9 cellular contexts compared by ENCODE assay signal in genomic region chr12:132030367-132031038, GRCh38.
DNase-seq lines count a peak whose midpoint lies in the region; ATAC-seq lines count a peak whose summit lies in the region.
"Had no signal": no experiment of that assay in that cellular context is flagged by ENCODE, and none has a peak within 500 bp of the region (broad histone marks: within the 10 kb centered on the region; RNA-seq: fewer than 3 reads in every experiment).

No MANE protein-coding gene starts in this region.

- DNase-seq in AG08395 (ENCODE audit: low spot score) (peak; percentile 10), SJSA1 (ENCODE audit: low read depth in 1 of 2, low spot score in 2 of 2) (peak in 1 of 2 experiments; percentile 15), fibroblast of gingiva (ENCODE audit: low read depth) (peak; percentile 51), medulla oblongata (ENCODE audit: extremely low spot score) (peak; percentile 93), NOMO-1 (lab: John Stamatoyannopoulos, UW; ENCODE audit: unreplicated experiment in 2 of 2) (no peak), NCI-H524 (lab: John Stamatoyannopoulos, UW) (no peak)
- DNase-seq: sigmoid colon had no signal

- peak overlapping the region; percentile 44 for H3K27ac ChIP-seq in SJSA1
- H3K27ac ChIP-seq: sigmoid colon had no signal

- peaks cover 99% of the 10 kb centered on the region for H3K36me3 ChIP-seq in SJSA1

- H3K4me3 ChIP-seq in SJSA1: no peak overlapping the region
- H3K4me3 ChIP-seq: sigmoid colon had no signal

- ATAC-seq in HG03432 (IDR thresholded peaks at IDR 0.05; ENCODE audit: unreplicated experiment): no peak
- no peak for ATAC-seq in HG03439 (IDR thresholded peaks at IDR 0.05; ENCODE audit: unreplicated experiment)

- peaks cover 18% of the 10 kb centered on the region for H3K4me1 ChIP-seq in SJSA1 (replicated peaks)
- H3K4me1 ChIP-seq: sigmoid colon had no signal

- H3K27me3 ChIP-seq in SJSA1 (replicated peaks): no peaks in the 10 kb centered on the region
- H3K27me3 ChIP-seq: sigmoid colon had no signal

- H3K9me3 ChIP-seq in SJSA1 (replicated peaks): no peaks in the 10 kb centered on the region
- H3K9me3 ChIP-seq: sigmoid colon had no signal

Comparison
In these comparisons a context has a peak if more than half of its experiments do, and no peak if none do; other contexts are left out.
1. DNase-seq: peak in AG08395 (single experiment), fibroblast of gingiva (single experiment) and medulla oblongata (single experiment); none in NOMO-1 (0 of 2) and NCI-H524 (0 of 2).